ENCODE assay signal across 1 cellular context in the genomic region with DNA sequence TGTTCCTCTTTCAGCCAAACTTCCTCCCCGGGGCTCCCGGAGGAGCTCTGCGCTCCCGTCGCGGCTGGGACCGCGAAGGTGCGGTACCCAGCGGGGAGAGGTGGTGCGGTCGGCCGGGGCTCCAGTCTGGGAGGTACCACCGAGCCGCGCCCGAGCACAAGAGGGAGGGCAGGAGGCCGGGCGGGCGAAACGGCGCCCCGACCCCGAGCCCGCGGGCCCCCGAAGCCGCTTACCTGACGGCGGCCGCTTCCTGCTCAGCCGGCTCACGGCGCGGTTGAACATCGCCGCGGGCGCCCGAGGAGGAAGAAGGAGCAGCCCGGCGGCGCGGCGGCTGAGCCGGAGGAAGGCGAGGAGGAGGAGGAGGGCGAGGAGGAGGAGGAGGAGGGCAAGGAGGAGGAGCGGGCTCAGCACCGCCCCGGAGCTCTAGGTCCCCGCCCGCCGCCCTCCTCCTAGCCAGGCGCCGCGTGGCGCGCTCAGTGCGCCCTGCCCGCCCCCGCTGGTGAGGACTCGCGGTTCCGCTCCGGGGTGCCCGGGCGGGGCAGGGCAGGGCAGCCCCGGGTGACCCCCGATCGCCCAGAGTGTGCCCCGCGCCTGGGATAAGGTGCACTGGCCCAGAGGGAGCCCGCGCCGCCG.
TF ChIP-seq lines count a peak whose summit lies in the region.

A gene with protein sequence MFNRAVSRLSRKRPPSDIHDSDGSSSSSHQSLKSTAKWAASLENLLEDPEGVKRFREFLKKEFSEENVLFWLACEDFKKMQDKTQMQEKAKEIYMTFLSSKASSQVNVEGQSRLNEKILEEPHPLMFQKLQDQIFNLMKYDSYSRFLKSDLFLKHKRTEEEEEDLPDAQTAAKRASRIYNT (minus strand): TSS at position 363 of the 633 bp plus-strand sequence. CDS start 81 bp downstream, at position 282.

TF ChIP-seq in HEK293, 187 proteins besides CTCF, POLR2A, EP300 and RAD21 (continued from another document and continues in another):
- TF ChIP-seq, protein P1, sequence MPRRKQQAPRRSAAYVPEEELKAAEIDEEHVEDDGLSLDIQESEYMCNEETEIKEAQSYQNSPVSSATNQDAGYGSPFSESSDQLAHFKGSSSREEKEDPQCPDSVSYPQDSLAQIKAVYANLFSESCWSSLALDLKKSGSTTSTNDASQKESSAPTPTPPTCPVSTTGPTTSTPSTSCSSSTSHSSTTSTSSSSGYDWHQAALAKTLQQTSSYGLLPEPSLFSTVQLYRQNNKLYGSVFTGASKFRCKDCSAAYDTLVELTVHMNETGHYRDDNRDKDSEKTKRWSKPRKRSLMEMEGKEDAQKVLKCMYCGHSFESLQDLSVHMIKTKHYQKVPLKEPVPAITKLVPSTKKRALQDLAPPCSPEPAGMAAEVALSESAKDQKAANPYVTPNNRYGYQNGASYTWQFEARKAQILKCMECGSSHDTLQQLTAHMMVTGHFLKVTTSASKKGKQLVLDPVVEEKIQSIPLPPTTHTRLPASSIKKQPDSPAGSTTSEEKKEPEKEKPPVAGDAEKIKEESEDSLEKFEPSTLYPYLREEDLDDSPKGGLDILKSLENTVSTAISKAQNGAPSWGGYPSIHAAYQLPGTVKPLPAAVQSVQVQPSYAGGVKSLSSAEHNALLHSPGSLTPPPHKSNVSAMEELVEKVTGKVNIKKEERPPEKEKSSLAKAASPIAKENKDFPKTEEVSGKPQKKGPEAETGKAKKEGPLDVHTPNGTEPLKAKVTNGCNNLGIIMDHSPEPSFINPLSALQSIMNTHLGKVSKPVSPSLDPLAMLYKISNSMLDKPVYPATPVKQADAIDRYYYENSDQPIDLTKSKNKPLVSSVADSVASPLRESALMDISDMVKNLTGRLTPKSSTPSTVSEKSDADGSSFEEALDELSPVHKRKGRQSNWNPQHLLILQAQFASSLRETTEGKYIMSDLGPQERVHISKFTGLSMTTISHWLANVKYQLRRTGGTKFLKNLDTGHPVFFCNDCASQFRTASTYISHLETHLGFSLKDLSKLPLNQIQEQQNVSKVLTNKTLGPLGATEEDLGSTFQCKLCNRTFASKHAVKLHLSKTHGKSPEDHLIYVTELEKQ (tag by site-specific recombination; IDR thresholded peaks at IDR 0.05; ENCODE audit: borderline replicate concordance): 0 out of 2 replicates have a peak, but pooled peaks have one; percentile 0
- TF ChIP-seq, protein P2, sequence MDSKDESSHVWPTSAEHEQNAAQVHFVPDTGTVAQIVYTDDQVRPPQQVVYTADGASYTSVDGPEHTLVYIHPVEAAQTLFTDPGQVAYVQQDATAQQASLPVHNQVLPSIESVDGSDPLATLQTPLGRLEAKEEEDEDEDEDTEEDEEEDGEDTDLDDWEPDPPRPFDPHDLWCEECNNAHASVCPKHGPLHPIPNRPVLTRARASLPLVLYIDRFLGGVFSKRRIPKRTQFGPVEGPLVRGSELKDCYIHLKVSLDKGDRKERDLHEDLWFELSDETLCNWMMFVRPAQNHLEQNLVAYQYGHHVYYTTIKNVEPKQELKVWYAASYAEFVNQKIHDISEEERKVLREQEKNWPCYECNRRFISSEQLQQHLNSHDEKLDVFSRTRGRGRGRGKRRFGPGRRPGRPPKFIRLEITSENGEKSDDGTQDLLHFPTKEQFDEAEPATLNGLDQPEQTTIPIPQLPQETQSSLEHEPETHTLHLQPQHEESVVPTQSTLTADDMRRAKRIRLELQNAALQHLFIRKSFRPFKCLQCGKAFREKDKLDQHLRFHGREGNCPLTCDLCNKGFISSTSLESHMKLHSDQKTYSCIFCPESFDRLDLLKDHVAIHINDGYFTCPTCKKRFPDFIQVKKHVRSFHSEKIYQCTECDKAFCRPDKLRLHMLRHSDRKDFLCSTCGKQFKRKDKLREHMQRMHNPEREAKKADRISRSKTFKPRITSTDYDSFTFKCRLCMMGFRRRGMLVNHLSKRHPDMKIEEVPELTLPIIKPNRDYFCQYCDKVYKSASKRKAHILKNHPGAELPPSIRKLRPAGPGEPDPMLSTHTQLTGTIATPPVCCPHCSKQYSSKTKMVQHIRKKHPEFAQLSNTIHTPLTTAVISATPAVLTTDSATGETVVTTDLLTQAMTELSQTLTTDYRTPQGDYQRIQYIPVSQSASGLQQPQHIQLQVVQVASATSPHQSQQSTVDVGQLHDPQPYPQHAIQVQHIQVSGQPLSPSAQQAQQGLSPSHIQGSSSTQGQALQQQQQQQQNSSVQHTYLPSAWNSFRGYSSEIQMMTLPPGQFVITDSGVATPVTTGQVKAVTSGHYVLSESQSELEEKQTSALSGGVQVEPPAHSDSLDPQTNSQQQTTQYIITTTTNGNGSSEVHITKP (tag by site-specific recombination; IDR thresholded peaks at IDR 0.05): peak; percentile 94
- no peak for TF ChIP-seq ZNF571 (tag by site-specific recombination; IDR thresholded peaks at IDR 0.05)
- TF ChIP-seq EGR2 (tag by site-specific recombination; IDR thresholded peaks at IDR 0.05; ENCODE audit: low read depth): peak; percentile 32; the same call in 1 of the 2 replicates
- no peak for TF ChIP-seq ZXDB (tag by site-specific recombination; IDR thresholded peaks at IDR 0.05)
- peak; percentile 24; the same call in 1 of the 2 replicates for TF ChIP-seq ZNF596 (tag by site-specific recombination; IDR thresholded peaks at IDR 0.05)
- TF ChIP-seq ZIC2 (tag by site-specific recombination; IDR thresholded peaks at IDR 0.05): peak; percentile 73; the same call in 1 of the 2 replicates
- 0 out of 2 replicates have a peak, but pooled peaks have one; percentile 45 for TF ChIP-seq KLF10 (tag by site-specific recombination; IDR thresholded peaks at IDR 0.05)
- peak; percentile 51 for TF ChIP-seq KLF16 (tag by site-specific recombination; IDR thresholded peaks at IDR 0.05)
- no peak for TF ChIP-seq ZNF768 (tag by site-specific recombination; IDR thresholded peaks at IDR 0.05)
- 0 out of 2 replicates have a peak, but pooled peaks have one; percentile 44 for TF ChIP-seq ZNF366 (tag by site-specific recombination; conservative IDR thresholded peaks at IDR 0.05)
- TF ChIP-seq ZNF114 (tag by site-specific recombination; IDR thresholded peaks at IDR 0.05): no peak
- TF ChIP-seq, protein P3, sequence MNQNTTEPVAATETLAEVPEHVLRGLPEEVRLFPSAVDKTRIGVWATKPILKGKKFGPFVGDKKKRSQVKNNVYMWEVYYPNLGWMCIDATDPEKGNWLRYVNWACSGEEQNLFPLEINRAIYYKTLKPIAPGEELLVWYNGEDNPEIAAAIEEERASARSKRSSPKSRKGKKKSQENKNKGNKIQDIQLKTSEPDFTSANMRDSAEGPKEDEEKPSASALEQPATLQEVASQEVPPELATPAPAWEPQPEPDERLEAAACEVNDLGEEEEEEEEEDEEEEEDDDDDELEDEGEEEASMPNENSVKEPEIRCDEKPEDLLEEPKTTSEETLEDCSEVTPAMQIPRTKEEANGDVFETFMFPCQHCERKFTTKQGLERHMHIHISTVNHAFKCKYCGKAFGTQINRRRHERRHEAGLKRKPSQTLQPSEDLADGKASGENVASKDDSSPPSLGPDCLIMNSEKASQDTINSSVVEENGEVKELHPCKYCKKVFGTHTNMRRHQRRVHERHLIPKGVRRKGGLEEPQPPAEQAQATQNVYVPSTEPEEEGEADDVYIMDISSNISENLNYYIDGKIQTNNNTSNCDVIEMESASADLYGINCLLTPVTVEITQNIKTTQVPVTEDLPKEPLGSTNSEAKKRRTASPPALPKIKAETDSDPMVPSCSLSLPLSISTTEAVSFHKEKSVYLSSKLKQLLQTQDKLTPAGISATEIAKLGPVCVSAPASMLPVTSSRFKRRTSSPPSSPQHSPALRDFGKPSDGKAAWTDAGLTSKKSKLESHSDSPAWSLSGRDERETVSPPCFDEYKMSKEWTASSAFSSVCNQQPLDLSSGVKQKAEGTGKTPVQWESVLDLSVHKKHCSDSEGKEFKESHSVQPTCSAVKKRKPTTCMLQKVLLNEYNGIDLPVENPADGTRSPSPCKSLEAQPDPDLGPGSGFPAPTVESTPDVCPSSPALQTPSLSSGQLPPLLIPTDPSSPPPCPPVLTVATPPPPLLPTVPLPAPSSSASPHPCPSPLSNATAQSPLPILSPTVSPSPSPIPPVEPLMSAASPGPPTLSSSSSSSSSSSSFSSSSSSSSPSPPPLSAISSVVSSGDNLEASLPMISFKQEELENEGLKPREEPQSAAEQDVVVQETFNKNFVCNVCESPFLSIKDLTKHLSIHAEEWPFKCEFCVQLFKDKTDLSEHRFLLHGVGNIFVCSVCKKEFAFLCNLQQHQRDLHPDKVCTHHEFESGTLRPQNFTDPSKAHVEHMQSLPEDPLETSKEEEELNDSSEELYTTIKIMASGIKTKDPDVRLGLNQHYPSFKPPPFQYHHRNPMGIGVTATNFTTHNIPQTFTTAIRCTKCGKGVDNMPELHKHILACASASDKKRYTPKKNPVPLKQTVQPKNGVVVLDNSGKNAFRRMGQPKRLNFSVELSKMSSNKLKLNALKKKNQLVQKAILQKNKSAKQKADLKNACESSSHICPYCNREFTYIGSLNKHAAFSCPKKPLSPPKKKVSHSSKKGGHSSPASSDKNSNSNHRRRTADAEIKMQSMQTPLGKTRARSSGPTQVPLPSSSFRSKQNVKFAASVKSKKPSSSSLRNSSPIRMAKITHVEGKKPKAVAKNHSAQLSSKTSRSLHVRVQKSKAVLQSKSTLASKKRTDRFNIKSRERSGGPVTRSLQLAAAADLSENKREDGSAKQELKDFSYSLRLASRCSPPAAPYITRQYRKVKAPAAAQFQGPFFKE (tag by site-specific recombination; IDR thresholded peaks at IDR 0.05; ENCODE audit: borderline replicate concordance): no peak
- TF ChIP-seq ZNF133 (tag by site-specific recombination; IDR thresholded peaks at IDR 0.05): no peak
- no peak for TF ChIP-seq ZNF654 (tag by site-specific recombination; IDR thresholded peaks at IDR 0.05; ENCODE audit: low read depth)
- TF ChIP-seq, protein P4, sequence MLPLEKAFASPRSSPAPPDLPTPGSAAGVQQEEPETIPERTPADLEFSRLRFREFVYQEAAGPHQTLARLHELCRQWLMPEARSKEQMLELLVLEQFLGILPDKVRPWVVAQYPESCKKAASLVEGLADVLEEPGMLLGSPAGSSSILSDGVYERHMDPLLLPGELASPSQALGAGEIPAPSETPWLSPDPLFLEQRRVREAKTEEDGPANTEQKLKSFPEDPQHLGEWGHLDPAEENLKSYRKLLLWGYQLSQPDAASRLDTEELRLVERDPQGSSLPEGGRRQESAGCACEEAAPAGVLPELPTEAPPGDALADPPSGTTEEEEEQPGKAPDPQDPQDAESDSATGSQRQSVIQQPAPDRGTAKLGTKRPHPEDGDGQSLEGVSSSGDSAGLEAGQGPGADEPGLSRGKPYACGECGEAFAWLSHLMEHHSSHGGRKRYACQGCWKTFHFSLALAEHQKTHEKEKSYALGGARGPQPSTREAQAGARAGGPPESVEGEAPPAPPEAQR (tag by site-specific recombination; IDR thresholded peaks at IDR 0.05): no peak
- no peak for TF ChIP-seq ZNF433 (tag by site-specific recombination; IDR thresholded peaks at IDR 0.05; ENCODE audit: low read depth)
- TF ChIP-seq, protein P5, sequence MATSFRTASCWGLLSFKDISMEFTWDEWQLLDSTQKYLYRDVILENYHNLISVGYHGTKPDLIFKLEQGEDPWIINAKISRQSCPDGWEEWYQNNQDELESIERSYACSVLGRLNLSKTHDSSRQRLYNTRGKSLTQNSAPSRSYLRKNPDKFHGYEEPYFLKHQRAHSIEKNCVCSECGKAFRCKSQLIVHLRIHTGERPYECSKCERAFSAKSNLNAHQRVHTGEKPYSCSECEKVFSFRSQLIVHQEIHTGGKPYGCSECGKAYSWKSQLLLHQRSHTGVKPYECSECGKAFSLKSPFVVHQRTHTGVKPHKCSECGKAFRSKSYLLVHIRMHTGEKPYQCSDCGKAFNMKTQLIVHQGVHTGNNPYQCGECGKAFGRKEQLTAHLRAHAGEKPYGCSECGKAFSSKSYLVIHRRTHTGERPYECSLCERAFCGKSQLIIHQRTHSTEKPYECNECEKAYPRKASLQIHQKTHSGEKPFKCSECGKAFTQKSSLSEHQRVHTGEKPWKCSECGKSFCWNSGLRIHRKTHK (tag by site-specific recombination; IDR thresholded peaks at IDR 0.05): no peak
- TF ChIP-seq, protein P6, sequence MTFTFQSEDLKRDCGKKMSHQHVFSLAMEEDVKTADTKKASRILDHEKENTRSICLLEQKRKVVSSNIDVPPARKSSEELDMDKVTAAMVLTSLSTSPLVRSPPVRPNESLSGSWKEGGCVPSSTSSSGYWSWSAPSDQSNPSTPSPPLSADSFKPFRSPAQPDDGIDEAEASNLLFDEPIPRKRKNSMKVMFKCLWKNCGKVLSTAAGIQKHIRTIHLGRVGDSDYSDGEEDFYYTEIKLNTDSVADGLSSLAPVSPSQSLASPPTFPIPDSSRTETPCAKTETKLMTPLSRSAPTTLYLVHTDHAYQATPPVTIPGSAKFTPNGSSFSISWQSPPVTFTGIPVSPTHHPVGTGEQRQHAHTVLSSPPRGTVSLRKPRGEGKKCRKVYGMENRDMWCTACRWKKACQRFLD (tag by site-specific recombination; IDR thresholded peaks at IDR 0.05): no peak
- TF ChIP-seq, protein P7, sequence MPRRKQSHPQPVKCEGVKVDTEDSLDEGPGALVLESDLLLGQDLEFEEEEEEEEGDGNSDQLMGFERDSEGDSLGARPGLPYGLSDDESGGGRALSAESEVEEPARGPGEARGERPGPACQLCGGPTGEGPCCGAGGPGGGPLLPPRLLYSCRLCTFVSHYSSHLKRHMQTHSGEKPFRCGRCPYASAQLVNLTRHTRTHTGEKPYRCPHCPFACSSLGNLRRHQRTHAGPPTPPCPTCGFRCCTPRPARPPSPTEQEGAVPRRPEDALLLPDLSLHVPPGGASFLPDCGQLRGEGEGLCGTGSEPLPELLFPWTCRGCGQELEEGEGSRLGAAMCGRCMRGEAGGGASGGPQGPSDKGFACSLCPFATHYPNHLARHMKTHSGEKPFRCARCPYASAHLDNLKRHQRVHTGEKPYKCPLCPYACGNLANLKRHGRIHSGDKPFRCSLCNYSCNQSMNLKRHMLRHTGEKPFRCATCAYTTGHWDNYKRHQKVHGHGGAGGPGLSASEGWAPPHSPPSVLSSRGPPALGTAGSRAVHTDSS (tag by site-specific recombination; IDR thresholded peaks at IDR 0.05): peak; percentile 99
- TF ChIP-seq ZNF423 (tag by site-specific recombination; IDR thresholded peaks at IDR 0.05): peak; percentile 86
- TF ChIP-seq, protein P8, sequence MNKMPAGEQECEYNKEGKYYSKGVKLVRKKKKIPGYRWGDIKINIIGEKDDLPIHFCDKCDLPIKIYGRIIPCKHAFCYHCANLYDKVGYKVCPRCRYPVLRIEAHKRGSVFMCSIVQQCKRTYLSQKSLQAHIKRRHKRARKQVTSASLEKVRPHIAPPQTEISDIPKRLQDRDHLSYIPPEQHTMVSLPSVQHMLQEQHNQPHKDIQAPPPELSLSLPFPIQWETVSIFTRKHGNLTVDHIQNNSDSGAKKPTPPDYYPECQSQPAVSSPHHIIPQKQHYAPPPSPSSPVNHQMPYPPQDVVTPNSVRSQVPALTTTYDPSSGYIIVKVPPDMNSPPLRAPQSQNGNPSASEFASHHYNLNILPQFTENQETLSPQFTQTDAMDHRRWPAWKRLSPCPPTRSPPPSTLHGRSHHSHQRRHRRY (tag by site-specific recombination; IDR thresholded peaks at IDR 0.05): no peak
- no peak for TF ChIP-seq PRDM1 (tag by site-specific recombination; IDR thresholded peaks at IDR 0.05)
- TF ChIP-seq ZNF660 (tag by site-specific recombination; IDR thresholded peaks at IDR 0.05): peak; percentile 57; the same call in 1 of the 2 replicates
- TF ChIP-seq ZSCAN16 (tag by site-specific recombination; IDR thresholded peaks at IDR 0.05): no peak; the same call in 1 of the 2 replicates
- TF ChIP-seq ZEB2 (tag by site-specific recombination; IDR thresholded peaks at IDR 0.05): peak; percentile 26; the same call in 1 of the 2 replicates
- TF ChIP-seq ZBTB17 (tag by site-specific recombination; IDR thresholded peaks at IDR 0.05): 0 out of 2 replicates have a peak, but pooled peaks have one; percentile 26
- peak; percentile 49; the same call in 1 of the 2 replicates for TF ChIP-seq IKZF3 (tag by site-specific recombination; IDR thresholded peaks at IDR 0.05)
- TF ChIP-seq ZNF747 (tag by site-specific recombination; IDR thresholded peaks at IDR 0.05): no peak
- TF ChIP-seq ZNF2 (tag by site-specific recombination; IDR thresholded peaks at IDR 0.05): no peak
- TF ChIP-seq ZFP37 (tag by site-specific recombination; IDR thresholded peaks at IDR 0.05): no peak
- no peak for TF ChIP-seq ZNF248 (tag by site-specific recombination; IDR thresholded peaks at IDR 0.05)
- no peak for TF ChIP-seq ZNF549 (tag by site-specific recombination; IDR thresholded peaks at IDR 0.05)
